ENCODE assay signal across 8 cellular contexts in genomic region chr20:49768204-49769124, GRCh38. TPM values are rescaled to one million over a fixed set of nuclear protein-coding genes. Genes with fewer than 3 reads are reported as not detected.
A peak's percentile ranks its signal among the peaks of the same experiment; 100 is the strongest.
DNase-seq lines count a peak whose midpoint lies in the region; ATAC-seq and TF ChIP-seq lines count a peak whose summit lies in the region.

No MANE protein-coding gene starts in this region.

- peaks cover 8% of the 10 kb centered on the region; the same call in 1 of the 2 replicates for H3F3A ChIP-seq in MM.1S (ENCODE audit: insufficient read depth, low read length)

- no peaks in the 10 kb centered on the region for H3K79me2 ChIP-seq in MM.1S (ENCODE audit: low read length)

- H4K20me1 ChIP-seq in MM.1S (ENCODE audit: insufficient read depth, low read length) = no peaks in the 10 kb centered on the region

- peaks cover 10% of the 10 kb centered on the region for H3K4me1 ChIP-seq in MM.1S (ENCODE audit: low read length)
- peaks cover 0 to 97% (median 42%) of the 10 kb centered on the region in 9 donors for H3K4me1 ChIP-seq in heart right ventricle

- no peak overlapping the region for H2AFZ ChIP-seq in MM.1S (ENCODE audit: low read length)

- H3K36me3 Mint-ChIP-seq in activated T-helper 1 cell treated with anti-CD3 and anti-CD28 coated beads, Interleukin-12 subunit alpha, Interleukin-12 subunit beta, Interleukin-2, Interleukin-4 antibody, amounts not matched to agents 30 ng/mL and 10 ng/mL and 1 ng/mL, durations not matched to agents 14 hours and 24 hours and 36 hours (ENCODE audit: low read depth) = peaks cover 6% of the 10 kb centered on the region

- TF ChIP-seq CTCF in MM.1S (IDR thresholded peaks at IDR 0.05; ENCODE audit: low read length) = no peak
- no peak for TF ChIP-seq CTCF in heart right ventricle (IDR thresholded peaks at IDR 0.05)

- peak overlapping the region; percentile 15; the same call in 1 of the 2 replicates for H3K4me2 ChIP-seq in MM.1S (ENCODE audit: low read depth, low read length)

- H3K27me3 Mint-ChIP-seq in activated T-helper 1 cell treated with anti-CD3 and anti-CD28 coated beads, Interleukin-12 subunit alpha, Interleukin-12 subunit beta, Interleukin-2, Interleukin-4 antibody, amounts not matched to agents 30 ng/mL and 10 ng/mL and 1 ng/mL, durations not matched to agents 14 hours and 24 hours and 36 hours (ENCODE audit: insufficient read depth) = peaks cover 43% of the 10 kb centered on the region

- H3K27ac Mint-ChIP-seq in activated T-helper 1 cell treated with anti-CD3 and anti-CD28 coated beads, Interleukin-12 subunit alpha, Interleukin-12 subunit beta, Interleukin-2, Interleukin-4 antibody, amounts not matched to agents 30 ng/mL and 10 ng/mL and 1 ng/mL, durations not matched to agents 14 hours and 24 hours and 36 hours = no peak overlapping the region

- H3K9ac ChIP-seq in MM.1S (ENCODE audit: low read length) = no peak overlapping the region

- intact Hi-C loops in activated T-helper 1 cell treated with anti-CD3 and anti-CD28 coated beads, Interleukin-12 subunit alpha, Interleukin-12 subunit beta, Interleukin-2, Interleukin-4 antibody, amounts not matched to agents 30 ng/mL and 10 ng/mL and 1 ng/mL, durations not matched to agents 14 hours and 24 hours and 36 hours (cut with micrococcal nuclease) = loop anchor here (1.0 to 5.0 kb wide), 2 partner anchors 8 to 34 kb away; no protein-coding TSS in a partner anchor
- intact Hi-C loops in heart right ventricle (cut with DNase I) (loop anchor here in 1 of 10 donors (2.0 kb wide), 1 partner anchor 44 kb away; the partner anchor contains the start of gene SLC9A8), sciatic nerve (cut with DNase I) (no loop called here)

- H3K9me2 ChIP-seq in MM.1S (replicated peaks; ENCODE audit: insufficient read depth, low read length) = no peaks in the 10 kb centered on the region

- H3K4me3 ChIP-seq in MM.1S (ENCODE audit: low read length) (no peak overlapping the region), heart right ventricle (peak overlapping the region in 1 of 10 donors; percentile 10)

- no peaks in the 10 kb centered on the region for H3K9me3 Mint-ChIP-seq in activated T-helper 1 cell treated with anti-CD3 and anti-CD28 coated beads, Interleukin-12 subunit alpha, Interleukin-12 subunit beta, Interleukin-2, Interleukin-4 antibody, amounts not matched to agents 30 ng/mL and 10 ng/mL and 1 ng/mL, durations not matched to agents 14 hours and 24 hours and 36 hours

- no peaks in the 10 kb centered on the region for H3K36me3 ChIP-seq in MM.1S (replicated peaks; ENCODE audit: insufficient read depth, low read length)
- H3K36me3 ChIP-seq in heart right ventricle = no peaks in the 10 kb centered on the region

- peak; percentile 50 to 80 (median 70) for ATAC-seq in heart right ventricle
- peak; percentile 86 for ATAC-seq in sciatic nerve
- ATAC-seq in HG03565 (IDR thresholded peaks at IDR 0.05; ENCODE audit: unreplicated experiment) = no peak
- no peak for ATAC-seq in GM21786 (IDR thresholded peaks at IDR 0.05; ENCODE audit: unreplicated experiment)

- H3K9me3 ChIP-seq in MM.1S (replicated peaks; ENCODE audit: insufficient read depth, low read length) = no peaks in the 10 kb centered on the region
- no peaks in the 10 kb centered on the region for H3K9me3 ChIP-seq in heart right ventricle

- 29 to 35% methylated on average over 8 of the region's 8 CpGs for whole genome bisulfite sequencing in heart right ventricle, 2 donors

- peaks cover 38% of the 10 kb centered on the region for H3K4me1 Mint-ChIP-seq in activated T-helper 1 cell treated with anti-CD3 and anti-CD28 coated beads, Interleukin-12 subunit alpha, Interleukin-12 subunit beta, Interleukin-2, Interleukin-4 antibody, amounts not matched to agents 30 ng/mL and 10 ng/mL and 1 ng/mL, durations not matched to agents 14 hours and 24 hours and 36 hours (ENCODE audit: low read depth)

- H3K27ac ChIP-seq in MM.1S (ENCODE audit: low read length) = no peak overlapping the region
- H3K27ac ChIP-seq in heart right ventricle = peak overlapping the region; percentile 37 to 86 (median 60)

- DNase-seq in DMS53 (lab: John Stamatoyannopoulos, UW) = peak; percentile 76
- peak; percentile 75 for DNase-seq in MM.1S
- peak; percentile 49 for DNase-seq in activated T-helper 1 cell treated with anti-CD3 and anti-CD28 coated beads, Interleukin-12 subunit alpha, Interleukin-12 subunit beta, Interleukin-2, Interleukin-4 antibody, amounts not matched to agents 30 ng/mL and 10 ng/mL and 1 ng/mL, durations not matched to agents 14 hours and 24 hours and 36 hours (ENCODE audit: low spot score)
- peak in 1 of 2 donors; percentile 44 for DNase-seq in heart right ventricle
- DNase-seq in sciatic nerve (ENCODE audit: low spot score) = peak; percentile 67
- no peak for DNase-seq in effector CD4-positive, alpha-beta T cell

- peak overlapping the region; percentile 29 for H3K4me3 Mint-ChIP-seq in activated T-helper 1 cell treated with anti-CD3 and anti-CD28 coated beads, Interleukin-12 subunit alpha, Interleukin-12 subunit beta, Interleukin-2, Interleukin-4 antibody, amounts not matched to agents 30 ng/mL and 10 ng/mL and 1 ng/mL, durations not matched to agents 14 hours and 24 hours and 36 hours

- H3K27me3 ChIP-seq in MM.1S (replicated peaks; ENCODE audit: insufficient read depth, low read length) = no peaks in the 10 kb centered on the region
- H3K27me3 ChIP-seq in heart right ventricle = no peaks in the 10 kb centered on the region

RNA-seq across cellular contexts. Expression of gene SLC9A8, which starts 44.2 kb away (rescaled TPM):
- 16.2 and 20.8 TPM in 2 replicates for total RNA-seq in activated T-helper 1 cell treated with anti-CD3 and anti-CD28 coated beads, Interleukin-12 subunit alpha, Interleukin-12 subunit beta, Interleukin-2, Interleukin-4 antibody, amounts not matched to agents 30 ng/mL and 10 ng/mL and 1 ng/mL, durations not matched to agents 14 hours and 24 hours and 36 hours
- total RNA-seq in heart right ventricle (1 to 10 TPM; 5.5 to 8.7 (median 6.9) TPM), sciatic nerve (14.4 TPM)
- 1 to 10 TPM; 3.3 to 7.4 TPM for polyA plus RNA-seq in heart right ventricle

RNA-seq across cellular contexts. Expression of gene B4GALT5, which starts 54.8 kb away (rescaled TPM):
- total RNA-seq in activated T-helper 1 cell treated with anti-CD3 and anti-CD28 coated beads, Interleukin-12 subunit alpha, Interleukin-12 subunit beta, Interleukin-2, Interleukin-4 antibody, amounts not matched to agents 30 ng/mL and 10 ng/mL and 1 ng/mL, durations not matched to agents 14 hours and 24 hours and 36 hours = 38.9 and 39.3 TPM in 2 replicates
- total RNA-seq in heart right ventricle (10 to 100 TPM; 24.4 to 61.6 (median 34.3) TPM), sciatic nerve (36.0 TPM)
- 10 to 100 TPM in 1 of 2 donors, 1 to 10 TPM in 1; 7.4 to 12.5 TPM for polyA plus RNA-seq in heart right ventricle

Comparison
In these comparisons a context has a peak if more than half of its experiments do, and no peak if none do; other contexts are left out.
1. ATAC-seq: peak in heart right ventricle (8 of 8) and sciatic nerve (single experiment); none in HG03565 (single experiment) and GM21786 (single experiment).